Comparison of ENCODE assay signal across 9 cellular contexts in genomic region chr17:57874434-57875108, GRCh38. TPM values are rescaled to one million over a fixed set of nuclear protein-coding genes. Genes with fewer than 3 reads are reported as not detected.
DNase-seq lines count a peak whose midpoint lies in the region; FAIRE-seq and TF ChIP-seq lines count a peak whose summit lies in the region.
"Had no signal": no experiment of that assay in that cellular context is flagged by ENCODE, and none has a peak within 500 bp of the region (broad histone marks: within the 10 kb centered on the region; RNA-seq: fewer than 3 reads in every experiment).

No MANE protein-coding gene starts in this region.

- intact Hi-C loops in adrenal gland (cut with DNase I), result no loop called here
- intact Hi-C loops in cardiac septum (cut with DNase I), result loop anchor here (1.0 kb wide), 1 partner anchor 18 kb away; no protein-coding TSS in a partner anchor
- intact Hi-C loops in ovary (cut with DNase I), result loop anchor here in 1 of 4 donors (5.0 kb wide), 1 partner anchor 78 kb away; no protein-coding TSS in a partner anchor

- H3K27me3 ChIP-seq in BLaER1 (no peaks in the 10 kb centered on the region), adrenal gland (no peaks in the 10 kb centered on the region), ovary (no peaks in the 10 kb centered on the region)

- H3K4me2 ChIP-seq in BLaER1, result peak overlapping the region; percentile 96

- TF ChIP-seq EP300 in ovary (IDR thresholded peaks at IDR 0.05), result no peak

- peak overlapping the region; percentile 86 for H3K9ac ChIP-seq in BLaER1

- H3K36me3 ChIP-seq in BLaER1 (no peaks in the 10 kb centered on the region), adrenal gland (replicated peaks in 1 of 2) (peaks cover 0 to 25% of the 10 kb centered on the region in 2 donors), ovary (no peaks in the 10 kb centered on the region)

- H3K4me1 ChIP-seq in BLaER1 (peaks cover 97% of the 10 kb centered on the region), adrenal gland (replicated peaks in 1 of 2) (peaks cover 37 to 78% of the 10 kb centered on the region in 2 donors), ovary (ENCODE audit: insufficient read depth) (peaks cover 22% of the 10 kb centered on the region)

- DNase-seq in NCI-H1694 treated with DMSO at 0.1 percent for 48 hours (lab: John Stamatoyannopoulos, UW) (peak; percentile 93), adrenal gland (peak; percentile 47 to 89 (median 69)), cardiac septum (ENCODE audit: low spot score) (peak; percentile 92), ovary (peak; percentile 78 to 86 (median 81)), GM12892 (ENCODE audit: insufficient read length) (no peak), GM13976 (ENCODE audit: low spot score) (no peak), NCI-H345 (lab: John Stamatoyannopoulos, UW) (no peak)

- no peak for FAIRE-seq in GM12892 (lab: Jason Lieb, UNC)
- FAIRE-seq: islet of Langerhans had no signal

- TF ChIP-seq CTCF in adrenal gland (IDR thresholded peaks at IDR 0.05), result no peak
- no peak for TF ChIP-seq CTCF in ovary (IDR thresholded peaks at IDR 0.05)
- no peak for TF ChIP-seq CTCF in GM13976 (IDR thresholded peaks at IDR 0.05; ENCODE audit: borderline replicate concordance, control extremely low read depth, extremely low read depth, insufficient read depth, missing control alignments)

- H4K20me1 ChIP-seq in BLaER1, result no peaks in the 10 kb centered on the region

- TF ChIP-seq POLR2A in adrenal gland (IDR thresholded peaks at IDR 0.05), result no peak
- TF ChIP-seq POLR2A in ovary (IDR thresholded peaks at IDR 0.05), result no peak
- TF ChIP-seq POLR2A in GM12892 (IDR thresholded peaks at IDR 0.05; ENCODE audit: low read depth, low read length), result no peak

- in situ Hi-C loops in GM13976 (cut with MboI; ENCODE audit: low sequenced_read_pairs, unreplicated experiment), result no loop called here

- 36 to 54% (median 45%) methylated on average over 11 to 30 of the region's 30 CpGs for WGBS in adrenal gland, 4 donors
- WGBS in ovary, 3 donors, result 3 to 4% (median 4%) methylated on average over 30 of the region's 30 CpGs

- H3K27ac ChIP-seq in BLaER1 (peak overlapping the region; percentile 99), adrenal gland (peak overlapping the region; percentile 6 to 95 (median 90)), ovary (peak overlapping the region; percentile 47 to 78)

- H3K4me3 ChIP-seq in BLaER1 (peak overlapping the region; percentile 55), adrenal gland (no peak overlapping the region), ovary (peak overlapping the region; percentile 23)

- H3K9me3 ChIP-seq in BLaER1 (no peaks in the 10 kb centered on the region), adrenal gland (replicated peaks in 1 of 3) (no peaks in the 10 kb centered on the region), ovary (no peaks in the 10 kb centered on the region)

RNA-seq across cellular contexts. Expression of gene MRPS23, which starts 24.7 kb away (rescaled TPM):
- total RNA-seq in adrenal gland (10 to 100 TPM in 7 of 8 donors, 1 to 10 TPM in 1; 8.5 to 52.2 (median 36.6) TPM), cardiac septum (59.6 TPM), ovary (10 to 100 TPM; 12.2 to 37.9 (median 31.2) TPM)
- polyA plus RNA-seq in adrenal gland (10 to 100 TPM; 10.3 to 70.4 (median 10.8) TPM), ovary (10 to 100 TPM; 23.4 to 26.2 TPM)
- 83.1 TPM for polyA plus RNA-seq in GM12892 (2012; ENCODE audit: missing spikeins)

Comparison
In these comparisons a context has a peak if more than half of its experiments do, and no peak if none do; other contexts are left out.
1. H3K4me3 ChIP-seq: peak in BLaER1 (single experiment) and ovary (single experiment); none in adrenal gland (0 of 4).
2. DNase-seq: peak in NCI-H1694 treated with DMSO at 0.1 percent for 48 hours (single experiment), adrenal gland (7 of 7), cardiac septum (single experiment) and ovary (5 of 5); none in GM12892 (single experiment), GM13976 (single experiment) and NCI-H345 (single experiment).
3. Peak in every context shown above with its lines, with median percentiles within 50 percentile points of each other: H3K27ac ChIP-seq.